ENCODE assay signal across 8 cellular contexts in genomic region chr21:15058718-15059316, GRCh38. TPM values are rescaled to one million over a fixed set of nuclear protein-coding genes. Genes with fewer than 3 reads are reported as not detected.
DNase-seq lines count a peak whose midpoint lies in the region; ATAC-seq and FAIRE-seq lines count a peak whose summit lies in the region.

No MANE protein-coding gene starts in this region.

- peaks cover 20% of the 10 kb centered on the region for H3K27me3 Mint-ChIP-seq in T-helper 17 cell

- intact Hi-C loops in left ventricle myocardium superior (cut with micrococcal nuclease) = no loop called here

- peaks cover 4% of the 10 kb centered on the region for H3K36me3 Mint-ChIP-seq in T-helper 17 cell (ENCODE audit: low read depth)

- H3K9me3 ChIP-seq in T-helper 17 cell (ENCODE audit: control insufficient read depth, low read length, poor library complexity, severe bottlenecking) = no peaks in the 10 kb centered on the region

- H3K4me3 Mint-ChIP-seq in T-helper 17 cell = peak overlapping the region; percentile 61

- ATAC-seq in T-helper 17 cell = no peak
- ATAC-seq in HG02623 (IDR thresholded peaks at IDR 0.05; ENCODE audit: unreplicated experiment) = no peak
- no peak for ATAC-seq in left ventricle myocardium superior

- peaks cover 47% of the 10 kb centered on the region for H3K4me1 Mint-ChIP-seq in T-helper 17 cell

- peak; percentile 80 for FAIRE-seq in GM19239 (lab: Jason Lieb, UNC)

- DNase-seq in A172 (ENCODE audit: low spot score) (peak; percentile 60), GM19239 (ENCODE audit: insufficient read length, low spot score) (no peak), T-helper 17 cell (no peak), iris pigment epithelial cell (ENCODE audit: low read depth) (peak; percentile 79), NCI-H1436 (lab: John Stamatoyannopoulos, UW) (no peak), left ventricle myocardium superior (no peak), NCI-H2029 (lab: John Stamatoyannopoulos, UW) (no peak)

- H3K27ac Mint-ChIP-seq in T-helper 17 cell = peak overlapping the region; percentile 54

RNA-seq across cellular contexts. Expression of gene NRIP1, which starts 6.0 kb away (rescaled TPM):
- total RNA-seq in A172 (2014; rRNA removed; shearing (Covaris generic)) = 8.0 and 9.3 TPM in 2 replicates
- total RNA-seq in T-helper 17 cell = 10 to 100 TPM; 29.9 to 33.7 TPM
- total RNA-seq in left ventricle myocardium superior = 18.1 TPM

Comparison
In these comparisons a context has a peak if more than half of its experiments do, and no peak if none do; other contexts are left out.
1. DNase-seq: peak in A172 (single experiment) and iris pigment epithelial cell (single experiment); none in GM19239 (single experiment), T-helper 17 cell (0 of 3), NCI-H1436 (single experiment), left ventricle myocardium superior (single experiment) and NCI-H2029 (single experiment).